Comparison of ENCODE assay signal across 9 cellular contexts in the genomic region with DNA sequence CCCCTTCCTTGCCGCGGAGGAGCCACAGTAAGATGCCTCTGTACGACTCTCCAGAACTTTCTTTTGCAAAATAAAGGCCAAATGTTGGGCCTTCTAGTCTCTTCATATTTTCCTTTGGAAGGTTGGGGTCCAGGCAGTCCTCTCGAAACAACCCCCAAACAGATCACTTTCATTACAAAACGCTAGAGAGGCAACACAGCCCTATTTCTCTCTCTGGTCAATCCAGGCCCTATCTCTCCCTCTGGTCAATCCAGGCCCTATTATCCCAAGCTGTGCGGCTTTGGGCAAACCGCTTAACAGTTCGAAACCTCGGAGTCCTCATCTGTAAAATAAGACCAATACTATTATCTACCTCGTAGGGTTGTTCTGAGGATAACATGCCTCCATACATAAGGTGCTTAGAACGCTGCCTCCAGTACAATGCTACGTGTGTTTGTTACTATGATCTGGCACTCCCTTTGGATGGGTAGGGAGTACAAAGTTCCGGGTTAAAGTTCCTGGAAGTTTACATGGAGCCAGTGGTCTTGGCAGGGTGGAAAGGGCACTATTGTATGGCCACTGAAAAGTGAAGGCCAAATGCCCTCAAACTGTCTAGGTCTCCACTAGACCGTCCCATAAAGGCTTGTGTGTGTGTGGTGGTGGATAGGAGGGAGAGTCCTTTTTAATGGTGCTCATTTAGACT.
A peak's percentile ranks its signal among the peaks of the same experiment; 100 is the strongest.
DNase-seq lines count a peak whose midpoint lies in the region; TF ChIP-seq lines count a peak whose summit lies in the region.
"Had no signal": no experiment of that assay in that cellular context is flagged by ENCODE, and none has a peak within 500 bp of the region (broad histone marks: within the 10 kb centered on the region; RNA-seq: fewer than 3 reads in every experiment).

No MANE protein-coding gene starts in this region.

- peak overlapping the region; percentile 82 to 86 for H3K27ac ChIP-seq in coronary artery

- H3K27ac Mint-ChIP-seq in IgD-negative memory B cell (peak overlapping the region; percentile 57 to 99 (median 99)), nephron (peak overlapping the region; percentile 78 to 97 (median 97))

- H3K27me3 Mint-ChIP-seq in IgD-negative memory B cell (peaks cover 14% of the 10 kb centered on the region), nephron (ENCODE audit: low read depth) (peaks cover 4% of the 10 kb centered on the region)

- H3K9me3 Mint-ChIP-seq in IgD-negative memory B cell (no peaks in the 10 kb centered on the region), nephron (peaks cover 3% of the 10 kb centered on the region)

- no peak for TF ChIP-seq CTCF in AG10803 (conservative IDR thresholded peaks at IDR 0.05; ENCODE audit: low read length)
- no peak for TF ChIP-seq CTCF in coronary artery (IDR thresholded peaks at IDR 0.05)
- no peak for TF ChIP-seq CTCF in nephron (IDR thresholded peaks at IDR 0.05; ENCODE audit: unreplicated experiment in 3 of 3)

- DNase-seq in AG10803 (ENCODE audit: low read depth) (no peak), coronary artery (ENCODE audit: low spot score) (no peak), epidermal melanocyte (ENCODE audit: insufficient read length, low spot score) (no peak), NCI-H1694 (lab: John Stamatoyannopoulos, UW) (no peak), NCI-H69 (lab: John Stamatoyannopoulos, UW) (no peak), Ammon's horn (ENCODE audit: low spot score) (no peak)
- DNase-seq: stimulated activated CD4-positive, alpha-beta T cell treated with anti-CD3 and anti-CD28 coated beads, Interleukin-4, amount 100 ng/mL, for 4 hours had no signal

- H3K4me3 ChIP-seq in AG10803 (ENCODE audit: low read length) (peak overlapping the region; percentile 48), coronary artery (peak overlapping the region; percentile 73)

- H3K4me3 Mint-ChIP-seq in IgD-negative memory B cell, result peak overlapping the region; percentile 82 to 98 (median 90)
- peak overlapping the region; percentile 81 to 89 (median 85) for H3K4me3 Mint-ChIP-seq in nephron

- H3K36me3 Mint-ChIP-seq in IgD-negative memory B cell (peaks cover 2% of the 10 kb centered on the region), nephron (ENCODE audit: low read depth) (no peaks in the 10 kb centered on the region)

- H3K4me1 Mint-ChIP-seq in IgD-negative memory B cell (peaks cover 26 to 45% (median 28%) of the 10 kb centered on the region in 3 donors), nephron (peaks cover 55% of the 10 kb centered on the region)
